Comparison of ENCODE assay signal across 22 cellular contexts in genomic region chr22:37692627-37693285, GRCh38. TPM values are rescaled to one million over a fixed set of nuclear protein-coding genes. Genes with fewer than 3 reads are reported as not detected.
A peak's percentile ranks its signal among the peaks of the same experiment; 100 is the strongest.
DNase-seq lines count a peak whose midpoint lies in the region; ATAC-seq, FAIRE-seq and TF ChIP-seq lines count a peak whose summit lies in the region.
"Had no signal": no experiment of that assay in that cellular context is flagged by ENCODE, and none has a peak within 500 bp of the region (broad histone marks: within the 10 kb centered on the region; RNA-seq: fewer than 3 reads in every experiment).

No MANE protein-coding gene starts in this region.

- H3K14ac ChIP-seq in mesenchymal stem cell (ENCODE audit: low read length in 2 of 2) = no peak overlapping the region

- no peak for TF ChIP-seq EP300 in GM12878 (IDR thresholded peaks at IDR 0.05; ENCODE audit: borderline replicate concordance in 1 of 2, control insufficient read depth in 1 of 2, low read depth in 2 of 2, low read length in 2 of 2)

- no peak overlapping the region for H2BK12ac ChIP-seq in mesenchymal stem cell (ENCODE audit: low read length in 2 of 2)

- H3K4me2 ChIP-seq in GM12878 (ENCODE audit: control insufficient read depth, insufficient read depth) (no peak overlapping the region), mesenchymal stem cell (ENCODE audit: low read length, poor library complexity, severe bottlenecking) (no peak overlapping the region)
- H3K4me2 ChIP-seq: A549 had no signal

- H3K27ac ChIP-seq in HEK293 (ENCODE audit: extremely low read depth, low read depth, low read length) (peak overlapping the region; percentile 10; the same call in 1 of the 2 replicates), GM12878 (ENCODE audit: control insufficient read depth, insufficient read depth) (no peak overlapping the region), mesenchymal stem cell (ENCODE audit: low read length, poor library complexity, severe bottlenecking) (no peak overlapping the region)
- H3K27ac ChIP-seq: A549, C4-2B, HL-60 had no signal

- POLR2A ChIA-PET in HEK293 (lab: Yijun Ruan, JAX) (interaction anchor here (1.0 to 1.1 kb wide), 2 partner anchors 35 to 84 kb away, joined by 3 read pairs; partner anchors contain the start of gene PDXP), GM12878 (lab: Charles Lee) (no interaction called here)

- TF ChIP-seq RAD21 in GM12878 (IDR thresholded peaks at IDR 0.05; ENCODE audit: insufficient read depth, low read depth, low read length) = no peak

- RAD21 ChIA-PET in GM12878 (lab: Charles Lee; ENCODE audit: unreplicated experiment) = no interaction called here

- TF ChIP-seq POLR2A in GM12891 (IDR thresholded peaks at IDR 0.05; ENCODE audit: low read depth, low read length) (0 out of 2 replicates have a peak, but pooled peaks have one; percentile 40), GM12878 (IDR thresholded peaks at IDR 0.05; ENCODE audit: low read depth, low read length) (peak; percentile 62)

- in situ Hi-C loops in GM12878 (cut with MboI) = no loop called here

- H3K36me3 ChIP-seq in HEK293 (ENCODE audit: control insufficient read depth in 2 of 2, insufficient read depth in 1 of 2, low read length in 2 of 2) = peaks cover 10 to 57% of the 10 kb centered on the region in 2 experiments; a peak in 2 of 3 replicates
- H3K36me3 ChIP-seq in GM12878 (ENCODE audit: control insufficient read depth in 2 of 2, insufficient read depth in 2 of 2, low read length in 1 of 2) = peaks cover 9 to 23% of the 10 kb centered on the region in 2 experiments; a peak in 3 of 4 replicates
- H3K36me3 ChIP-seq in mesenchymal stem cell (ENCODE audit: control insufficient read depth in 1 of 2, insufficient read depth in 2 of 2, low read depth in 1 of 2, low read length in 2 of 2) = peaks cover 54 to 56% of the 10 kb centered on the region in 2 experiments

- H3K9ac ChIP-seq in GM12878 (ENCODE audit: control insufficient read depth, insufficient read depth, low read length) (no peak overlapping the region), mesenchymal stem cell (ENCODE audit: low read length) (no peak overlapping the region)

- H2BK5ac ChIP-seq in mesenchymal stem cell (ENCODE audit: low read depth, low read length, poor library complexity, severe bottlenecking) = no peak overlapping the region

- intact Hi-C loops in GM12878 (cut with micrococcal nuclease; ENCODE audit: unreplicated experiment) = no loop called here

- H2BK15ac ChIP-seq in mesenchymal stem cell (ENCODE audit: low read depth, poor library complexity, severe bottlenecking) = peak overlapping the region; percentile 38

- DNase-seq in GM12891 (ENCODE audit: insufficient read length, low spot score) (no peak), GM12878 (ENCODE audit: low read depth, low spot score) (no peak), mesenchymal stem cell (no peak), nucleus accumbens (lab: John Stamatoyannopoulos, UW) (no peak)
- DNase-seq in activated CD8-positive, alpha-beta memory T cell treated with anti-CD3 and anti-CD28 coated beads for 24 hours = no peak
- DNase-seq: BE2C; CD8-positive, alpha-beta T cell; COR-L47; DMS153; DND-41; GDM1; GOT3; HFFc6; KG1 had no signal

- H3K27me3 ChIP-seq in GM12878 (replicated peaks in 1 of 2; ENCODE audit: control insufficient read depth in 2 of 2, insufficient read depth in 2 of 2, low read length in 1 of 2) = no peaks in the 10 kb centered on the region
- no peaks in the 10 kb centered on the region for H3K27me3 ChIP-seq in mesenchymal stem cell (ENCODE audit: control insufficient read depth in 1 of 2, insufficient read depth in 1 of 2, low read length in 2 of 2)
- H3K27me3 ChIP-seq: BE2C had no signal

- H4K20me1 ChIP-seq in GM12878 (ENCODE audit: control insufficient read depth, insufficient read depth) = no peaks in the 10 kb centered on the region

- 84% methylated on average over 15 of the region's 15 CpGs for WGBS in GM12878 (ENCODE audit: insufficient coverage, insufficient replicate concordance, low lambda C conversion rate, missing lambda C conversion rate)
- 97% methylated on average over 15 of the region's 15 CpGs for WGBS in mesenchymal stem cell

- H2BK120ac ChIP-seq in mesenchymal stem cell (ENCODE audit: low read depth, low read length) = no peak overlapping the region

- peaks cover 2% of the 10 kb centered on the region for H3K79me2 ChIP-seq in GM12878 (ENCODE audit: control insufficient read depth, insufficient read depth, low read length)

- SMC1A ChIA-PET in GM12878 (lab: Charles Lee; ENCODE audit: uncharacterized antibody, unreplicated experiment) = no interaction called here

- ATAC-seq in GM12878 = no peak
- no peak for ATAC-seq in GM18907 (IDR thresholded peaks at IDR 0.05; ENCODE audit: unreplicated experiment)
- ATAC-seq: A549; CD8-positive, alpha-beta T cell had no signal

- H3K4ac ChIP-seq in mesenchymal stem cell (ENCODE audit: low read depth in 1 of 2, low read length in 2 of 2) = no peak overlapping the region

- peaks cover 6% of the 10 kb centered on the region for H3K4me1 ChIP-seq in HEK293 (ENCODE audit: control insufficient read depth, insufficient read depth, low read length)
- H3K4me1 ChIP-seq in GM12878 (ENCODE audit: control insufficient read depth, insufficient read depth, low read length) = no peaks in the 10 kb centered on the region; the same call in 1 of the 2 replicates
- peaks cover 15% of the 10 kb centered on the region for H3K4me1 ChIP-seq in mesenchymal stem cell (ENCODE audit: control insufficient read depth, insufficient read depth, low read depth, low read length)

- no peak overlapping the region for H3K23ac ChIP-seq in mesenchymal stem cell (ENCODE audit: low read length in 2 of 2)

- H3K4me3 ChIP-seq in HEK293 (ENCODE audit: low read depth, low read length) (no peak overlapping the region), GM12878 (no peak overlapping the region), mesenchymal stem cell (ENCODE audit: insufficient read depth in 1 of 2, low read depth in 1 of 2, low read length in 2 of 2) (no peak overlapping the region)
- H3K4me3 ChIP-seq: A549, HAP-1 had no signal

- H3K18ac ChIP-seq in mesenchymal stem cell (ENCODE audit: low read depth in 1 of 2, low read length in 2 of 2) = no peak overlapping the region

- CTCF ChIA-PET in HEK293 (lab: Yijun Ruan, JAX) (interaction anchor here (0.7 to 2.3 kb wide), 5 partner anchors 11 to 87 kb away, joined by 4 to 14 read pairs (median 4); partner anchors contain the start of gene SH3BP1), GM12878 (lab: Yijun Ruan, JAX) (no interaction called here)

- no peak for TF ChIP-seq CTCF in HEK293 (tag by site-specific recombination; IDR thresholded peaks at IDR 0.05)
- no peak for TF ChIP-seq CTCF in GM12878 (IDR thresholded peaks at IDR 0.05 in 2 of 3, conservative IDR thresholded peaks at IDR 0.05 in 1 of 3; ENCODE audit: control insufficient read depth in 2 of 3, extremely low read depth in 1 of 3, insufficient read depth in 1 of 3, low read depth in 3 of 3, low read length in 3 of 3)

- peaks cover 20% of the 10 kb centered on the region for H3K79me1 ChIP-seq in mesenchymal stem cell (replicated peaks; ENCODE audit: low read length, poor library complexity, severe bottlenecking)

- H3K9me3 ChIP-seq in HEK293 (ENCODE audit: control insufficient read depth, insufficient read depth, low read depth, low read length) (no peaks in the 10 kb centered on the region), GM12878 (replicated peaks; ENCODE audit: control insufficient read depth, insufficient read depth, low read length) (no peaks in the 10 kb centered on the region), mesenchymal stem cell (ENCODE audit: control insufficient read depth, low read length) (no peaks in the 10 kb centered on the region)
- H3K9me3 ChIP-seq: A549, BE2C, HAP-1 had no signal

- no TSS peak for BruUV-seq in GM12878 (replicated peaks; lab: Mats Ljungman, UMichigan)

- H2AFZ ChIP-seq in GM12878 (ENCODE audit: control insufficient read depth, low read depth, low read length) (no peak overlapping the region), mesenchymal stem cell (ENCODE audit: low read depth, low read length) (no peak overlapping the region)

- H4K91ac ChIP-seq in mesenchymal stem cell (ENCODE audit: low read length) = no peak overlapping the region

- H4K8ac ChIP-seq in mesenchymal stem cell (ENCODE audit: low read length) = peak overlapping the region; percentile 28

- no peak overlapping the region for H2AK5ac ChIP-seq in mesenchymal stem cell (ENCODE audit: low read length, severe bottlenecking)

- FAIRE-seq in GM12891 (lab: Jason Lieb, UNC) (no peak), GM12878 (lab: Jason Lieb, UNC) (no peak)
- FAIRE-seq: A549, D721Med, GM19239 had no signal

RNA-seq across cellular contexts. Expression of gene TRIOBP, which starts 4.1 kb away (rescaled TPM):
- 11.1 TPM for polyA plus RNA-seq in GM12891 (2012; ENCODE audit: low read depth, missing spikeins)
- total RNA-seq in GM12878 (2013; cell fraction: nucleolus; rRNA removed) = 25.1 and 25.6 TPM in 2 replicates
- total RNA-seq in GM12878 (2014; rRNA removed) (18.0 and 21.0 TPM in 2 replicates), GM12878 (2014; rRNA removed; fragmentation: Illumina TruSeq; extraction: Trizol) (9.6 and 10.7 TPM in 2 replicates), GM12878 (2021) (20.5 and 23.6 TPM in 2 replicates)
- 4.2 TPM for polyA plus RNA-seq in GM12878 (2011; ENCODE audit: low read depth)
- polyA plus RNA-seq in GM12878 (2011; rRNA removed) (6.7 and 10.6 TPM in 2 replicates), GM12878 (2014; fragmentation: Illumina TruSeq; extraction: Trizol) (8.9 and 13.1 TPM in 2 replicates), GM12878 (2014; fragmentation: Nextera tagmentation; extraction: Ambion mirVana) (under 1 TPM; 0.21 to 0.53 TPM), GM12878 (2014; rRNA removed) (19.5 and 20.1 TPM in 2 replicates), GM12878 (2016; fragmentation: Nextera tagmentation; extraction: Ambion mirVana) (10 to 100 TPM in 1 of 2 experiments, 1 to 10 TPM in 1; 4.2 to 19.9 TPM)
- 17.0 and 19.4 TPM in 2 replicates for polyA plus RNA-seq in GM12878 (2011; cell fraction: cytosol; rRNA removed)
- 24.2 and 29.4 TPM in 2 replicates for polyA plus RNA-seq in GM12878 (2011; cell fraction: nucleus; rRNA removed)
- polyA plus RNA-seq in GM12878 (2012) = 13.8 and 16.5 TPM in 2 replicates
- polyA minus RNA-seq in GM12878 (2011; rRNA and poly(A)+ RNA removed) = 26.6 and 34.0 TPM in 2 replicates
- polyA minus RNA-seq in GM12878 (2011; cell fraction: cytosol; rRNA and poly(A)+ RNA removed) = 7.7 and 7.8 TPM in 2 replicates
- polyA minus RNA-seq in GM12878 (2011; cell fraction: nucleus; rRNA and poly(A)+ RNA removed) = 12.5 and 21.6 TPM in 2 replicates
- 67.0 TPM for polyA plus RNA-seq in mesenchymal stem cell (2013, experiment 1 of 2)
- 64.8 TPM for polyA plus RNA-seq in mesenchymal stem cell (2013, experiment 2 of 2)

RNA-seq across cellular contexts. Expression of gene NOL12, which starts 6.6 kb away (rescaled TPM):
- 25.9 TPM for polyA plus RNA-seq in GM12891 (2012; ENCODE audit: low read depth, missing spikeins)
- 24.0 and 33.8 TPM in 2 replicates for total RNA-seq in GM12878 (2013; cell fraction: nucleolus; rRNA removed)
- 42.1 and 43.2 TPM in 2 replicates for total RNA-seq in GM12878 (2014; rRNA removed)
- total RNA-seq in GM12878 (2014; rRNA removed; fragmentation: Illumina TruSeq; extraction: Trizol) = 34.2 and 40.5 TPM in 2 replicates
- 36.5 and 37.0 TPM in 2 replicates for total RNA-seq in GM12878 (2021)
- 10.0 TPM for polyA plus RNA-seq in GM12878 (2011; ENCODE audit: low read depth)
- polyA plus RNA-seq in GM12878 (2011; rRNA removed) = 23.1 and 25.8 TPM in 2 replicates
- 22.1 and 36.9 TPM in 2 replicates for polyA plus RNA-seq in GM12878 (2011; cell fraction: cytosol; rRNA removed)
- 38.6 and 48.7 TPM in 2 replicates for polyA plus RNA-seq in GM12878 (2011; cell fraction: nucleus; rRNA removed)
- polyA plus RNA-seq in GM12878 (2012) = 14.2 and 20.3 TPM in 2 replicates
- polyA plus RNA-seq in GM12878 (2014; fragmentation: Illumina TruSeq; extraction: Trizol) = 15.5 and 43.2 TPM in 2 replicates
- 10 to 100 TPM in 1 of 2 experiments, 1 to 10 TPM in 1; 3.3 to 12.9 TPM for polyA plus RNA-seq in GM12878 (2014; fragmentation: Nextera tagmentation; extraction: Ambion mirVana)
- 41.7 and 49.8 TPM in 2 replicates for polyA plus RNA-seq in GM12878 (2014; rRNA removed)
- 10 to 100 TPM; 64.6 to 69.4 TPM for polyA plus RNA-seq in GM12878 (2016; fragmentation: Nextera tagmentation; extraction: Ambion mirVana)
- polyA minus RNA-seq in GM12878 (2011; rRNA and poly(A)+ RNA removed) = 5.6 and 12.4 TPM in 2 replicates
- 9.0 and 9.5 TPM in 2 replicates for polyA minus RNA-seq in GM12878 (2011; cell fraction: cytosol; rRNA and poly(A)+ RNA removed)
- polyA minus RNA-seq in GM12878 (2011; cell fraction: nucleus; rRNA and poly(A)+ RNA removed) = 5.2 and 12.5 TPM in 2 replicates
- polyA plus RNA-seq in mesenchymal stem cell (2013, experiment 1 of 2) = 14.9 TPM
- polyA plus RNA-seq in mesenchymal stem cell (2013, experiment 2 of 2) = 13.9 TPM

RNA-seq across cellular contexts. Expression of gene LGALS1, which starts 17.3 kb away (rescaled TPM):
- 590 TPM for polyA plus RNA-seq in GM12891 (2012; ENCODE audit: low read depth, missing spikeins)
- 71.4 and 74.1 TPM in 2 replicates for total RNA-seq in GM12878 (2013; cell fraction: nucleolus; rRNA removed)
- total RNA-seq in GM12878 (2014; rRNA removed) (1,028 and 1,163 TPM in 2 replicates), GM12878 (2014; rRNA removed; fragmentation: Illumina TruSeq; extraction: Trizol) (508 and 518 TPM in 2 replicates), GM12878 (2021) (636 and 637 TPM in 2 replicates)
- 1,837 TPM for polyA plus RNA-seq in GM12878 (2011; ENCODE audit: low read depth)
- polyA plus RNA-seq in GM12878 (2011; rRNA removed) (690 and 1,889 TPM in 2 replicates), GM12878 (2014; fragmentation: Illumina TruSeq; extraction: Trizol) (56.5 and 312 TPM in 2 replicates), GM12878 (2014; fragmentation: Nextera tagmentation; extraction: Ambion mirVana) (100 to 1,000 TPM; 571 TPM), GM12878 (2014; rRNA removed) (1,386 and 1,631 TPM in 2 replicates), GM12878 (2016; fragmentation: Nextera tagmentation; extraction: Ambion mirVana) (100 to 1,000 TPM; 777 to 791 TPM)
- polyA plus RNA-seq in GM12878 (2011; cell fraction: cytosol; rRNA removed) = 2,989 and 3,872 TPM in 2 replicates
- polyA plus RNA-seq in GM12878 (2011; cell fraction: nucleus; rRNA removed) = 1,936 and 2,514 TPM in 2 replicates
- polyA plus RNA-seq in GM12878 (2012) = 1,111 and 1,241 TPM in 2 replicates
- 796 and 1,494 TPM in 2 replicates for polyA minus RNA-seq in GM12878 (2011; rRNA and poly(A)+ RNA removed)
- polyA minus RNA-seq in GM12878 (2011; cell fraction: cytosol; rRNA and poly(A)+ RNA removed) = 213 and 229 TPM in 2 replicates
- 191 and 194 TPM in 2 replicates for polyA minus RNA-seq in GM12878 (2011; cell fraction: nucleus; rRNA and poly(A)+ RNA removed)
- polyA plus RNA-seq in mesenchymal stem cell (2013, experiment 1 of 2) = 4,707 TPM
- polyA plus RNA-seq in mesenchymal stem cell (2013, experiment 2 of 2) = 4,802 TPM

RNA-seq across cellular contexts. Expression of gene PDXP, which starts 34.2 kb away (rescaled TPM):
- polyA plus RNA-seq in GM12891 (2012; ENCODE audit: low read depth, missing spikeins) = 28.3 TPM
- total RNA-seq in GM12878 (2013; cell fraction: nucleolus; rRNA removed) = 7.4 and 8.6 TPM in 2 replicates
- 36.8 and 41.1 TPM in 2 replicates for total RNA-seq in GM12878 (2014; rRNA removed)
- total RNA-seq in GM12878 (2014; rRNA removed; fragmentation: Illumina TruSeq; extraction: Trizol) = 27.2 and 29.7 TPM in 2 replicates
- total RNA-seq in GM12878 (2021) = 38.6 and 44.7 TPM in 2 replicates
- 14.9 TPM for polyA plus RNA-seq in GM12878 (2011; ENCODE audit: low read depth)
- 25.4 and 39.4 TPM in 2 replicates for polyA plus RNA-seq in GM12878 (2011; rRNA removed)
- polyA plus RNA-seq in GM12878 (2011; cell fraction: cytosol; rRNA removed) = 66.8 and 73.1 TPM in 2 replicates
- polyA plus RNA-seq in GM12878 (2011; cell fraction: nucleus; rRNA removed) = 26.0 and 35.5 TPM in 2 replicates
- 17.7 and 26.5 TPM in 2 replicates for polyA plus RNA-seq in GM12878 (2012)
- polyA plus RNA-seq in GM12878 (2014; fragmentation: Illumina TruSeq; extraction: Trizol) = 30.1 and 40.0 TPM in 2 replicates
- polyA plus RNA-seq in GM12878 (2014; fragmentation: Nextera tagmentation; extraction: Ambion mirVana) = 10 to 100 TPM in 1 of 2 experiments, 1 to 10 TPM in 1; 9.8 to 15.2 TPM
- polyA plus RNA-seq in GM12878 (2014; rRNA removed) = 56.7 and 57.9 TPM in 2 replicates
- polyA plus RNA-seq in GM12878 (2016; fragmentation: Nextera tagmentation; extraction: Ambion mirVana) = 1 to 10 TPM; 4.4 to 4.8 TPM
- 22.2 and 37.3 TPM in 2 replicates for polyA minus RNA-seq in GM12878 (2011; rRNA and poly(A)+ RNA removed)
- polyA minus RNA-seq in GM12878 (2011; cell fraction: cytosol; rRNA and poly(A)+ RNA removed) = 11.4 and 17.4 TPM in 2 replicates
- polyA minus RNA-seq in GM12878 (2011; cell fraction: nucleus; rRNA and poly(A)+ RNA removed) = 7.3 and 9.7 TPM in 2 replicates
- polyA plus RNA-seq in mesenchymal stem cell (2013, experiment 1 of 2) = 7.5 TPM
- polyA plus RNA-seq in mesenchymal stem cell (2013, experiment 2 of 2) = 6.7 TPM

RNA-seq across cellular contexts. Expression of gene SH3BP1, which starts 53.3 kb away (rescaled TPM):
- polyA plus RNA-seq in GM12891 (2012; ENCODE audit: low read depth, missing spikeins) = 58.1 TPM
- 73.5 and 76.3 TPM in 2 replicates for total RNA-seq in GM12878 (2013; cell fraction: nucleolus; rRNA removed)
- total RNA-seq in GM12878 (2014; rRNA removed) (34.0 and 37.5 TPM in 2 replicates), GM12878 (2014; rRNA removed; fragmentation: Illumina TruSeq; extraction: Trizol) (16.8 and 17.9 TPM in 2 replicates), GM12878 (2021) (67.0 and 70.5 TPM in 2 replicates)
- polyA plus RNA-seq in GM12878 (2011; ENCODE audit: low read depth) = 126 TPM
- polyA plus RNA-seq in GM12878 (2011; rRNA removed) (14.5 and 27.0 TPM in 2 replicates), GM12878 (2014; fragmentation: Illumina TruSeq; extraction: Trizol) (22.9 and 58.6 TPM in 2 replicates), GM12878 (2014; fragmentation: Nextera tagmentation; extraction: Ambion mirVana) (1 to 10 TPM in 1 of 2 experiments, under 1 TPM in 1; 0.29 to 1.1 TPM), GM12878 (2014; rRNA removed) (31.7 and 43.3 TPM in 2 replicates), GM12878 (2016; fragmentation: Nextera tagmentation; extraction: Ambion mirVana) (1 to 10 TPM; 4.8 to 9.9 TPM)
- polyA plus RNA-seq in GM12878 (2011; cell fraction: cytosol; rRNA removed) = 37.4 and 46.9 TPM in 2 replicates
- polyA plus RNA-seq in GM12878 (2011; cell fraction: nucleus; rRNA removed) = 135 and 140 TPM in 2 replicates
- polyA plus RNA-seq in GM12878 (2012) = 56.7 and 111 TPM in 2 replicates
- polyA minus RNA-seq in GM12878 (2011; rRNA and poly(A)+ RNA removed) = 39.4 and 47.3 TPM in 2 replicates
- 11.4 and 39.4 TPM in 2 replicates for polyA minus RNA-seq in GM12878 (2011; cell fraction: cytosol; rRNA and poly(A)+ RNA removed)
- 33.5 and 50.5 TPM in 2 replicates for polyA minus RNA-seq in GM12878 (2011; cell fraction: nucleus; rRNA and poly(A)+ RNA removed)
- polyA plus RNA-seq in mesenchymal stem cell (2013, experiment 1 of 2) = 15.4 TPM
- 15.0 TPM for polyA plus RNA-seq in mesenchymal stem cell (2013, experiment 2 of 2)
